1 cellular context compared by ENCODE assay signal in genomic region chr4:184274288-184274951, GRCh38.
TF ChIP-seq lines count a peak whose summit lies in the region.

No MANE protein-coding gene starts in this region.

TF ChIP-seq in SK-N-SH, 30 proteins besides CTCF, POLR2A, EP300 and RAD21 (continued from another document):
- TF ChIP-seq MAX (IDR thresholded peaks at IDR 0.05; ENCODE audit: low read depth) (no peak), GABPA (IDR thresholded peaks at IDR 0.05; ENCODE audit: low read depth) (no peak), RXRA (IDR thresholded peaks at IDR 0.05; ENCODE audit: borderline replicate concordance, low read depth) (no peak), CHD2 (IDR thresholded peaks at IDR 0.05; ENCODE audit: low read length, partially characterized antibody) (no peak)
